Comparison of ENCODE assay signal across 19 cellular contexts in genomic region chr4:81369898-81370297, GRCh38.
DNase-seq lines count a peak whose midpoint lies in the region; ATAC-seq and TF ChIP-seq lines count a peak whose summit lies in the region.
"Had no signal": no experiment of that assay in that cellular context is flagged by ENCODE, and none has a peak within 500 bp of the region (broad histone marks: within the 10 kb centered on the region; RNA-seq: fewer than 3 reads in every experiment).

No MANE protein-coding gene starts in this region.

- no peaks in the 10 kb centered on the region for H3K36me3 ChIP-seq in RWPE2 (ENCODE audit: low read depth)

- ATAC-seq in RWPE2 (ENCODE audit: low read depth) (no peak), GM18517 (IDR thresholded peaks at IDR 0.05; ENCODE audit: unreplicated experiment) (no peak)
- ATAC-seq: GM12878 had no signal

- H3K9me3 ChIP-seq in RWPE2 (ENCODE audit: severe bottlenecking), result no peaks in the 10 kb centered on the region

- TF ChIP-seq CTCF in AG09319 (IDR thresholded peaks at IDR 0.05; ENCODE audit: low read depth, low read length) (peak; percentile 23), RWPE2 (IDR thresholded peaks at IDR 0.05; ENCODE audit: poor library complexity, severe bottlenecking) (peak; percentile 11)

- DNase-seq in AG09319 (ENCODE audit: extremely low read depth, low read depth), result no peak
- peak; percentile 3 for DNase-seq in HT-29 (ENCODE audit: low spot score)
- no peak for DNase-seq in RWPE2 (ENCODE audit: low spot score)
- DNase-seq in fibroblast of peridontal ligament (ENCODE audit: extremely low read depth), result peak; percentile 55
- DNase-seq in NCI-H510A (lab: John Stamatoyannopoulos, UW), result no peak
- DNase-seq in NCI-H774 (lab: John Stamatoyannopoulos, UW), result no peak
- DNase-seq: ACHN; COR-L47; DMS79; H9; NCI-H1092; NCI-H187 treated with DMSO at 0.1 percent for 48 hours; NCI-H2171; NK-92 treated with Interleukin-12 subunit alpha and Interleukin-12 subunit beta, amount 100 ng/mL, for 24 hours; PC-9; T-helper 1 cell had no signal

- H3K27ac ChIP-seq in RWPE2 (ENCODE audit: poor library complexity, severe bottlenecking), result no peak overlapping the region
- H3K27ac ChIP-seq: PC-9, SK-N-MC had no signal

- H3K4me1 ChIP-seq in RWPE2 (ENCODE audit: insufficient read depth, poor library complexity, severe bottlenecking), result no peaks in the 10 kb centered on the region

- H3K27me3 ChIP-seq in RWPE2 (ENCODE audit: insufficient read depth, poor library complexity, severe bottlenecking), result no peaks in the 10 kb centered on the region

- H3K4me3 ChIP-seq in RWPE2 (ENCODE audit: severe bottlenecking), result no peak overlapping the region
- H3K4me3 ChIP-seq: GM12878, PC-9, SK-N-MC had no signal

Comparison
In these comparisons a context has a peak if more than half of its experiments do, and no peak if none do; other contexts are left out.
1. DNase-seq: peak in HT-29 (single experiment) and fibroblast of peridontal ligament (single experiment); none in AG09319 (single experiment), RWPE2 (single experiment), NCI-H510A (single experiment) and NCI-H774 (single experiment).